Comparison of ENCODE assay signal across 1 cellular context in genomic region chr19:34383599-34383998, GRCh38.
TF ChIP-seq lines count a peak whose summit lies in the region.

No MANE protein-coding gene starts in this region.

TF ChIP-seq in HEK293T, 16 proteins besides CTCF, POLR2A, EP300 and RAD21:
- TF ChIP-seq TARDBP (IDR thresholded peaks at IDR 0.05) (no peak), NFRKB (IDR thresholded peaks at IDR 0.05) (no peak), FOXA1 (IDR thresholded peaks at IDR 0.05) (no peak), FOXK2 (IDR thresholded peaks at IDR 0.05) (no peak), SUZ12 (IDR thresholded peaks at IDR 0.05) (no peak), LEF1 (IDR thresholded peaks at IDR 0.05; ENCODE audit: borderline replicate concordance) (no peak), ARNT (IDR thresholded peaks at IDR 0.05) (no peak)
TF ChIP-seq in HEK293T: peak in this region for 0.
